In the genomic region with DNA sequence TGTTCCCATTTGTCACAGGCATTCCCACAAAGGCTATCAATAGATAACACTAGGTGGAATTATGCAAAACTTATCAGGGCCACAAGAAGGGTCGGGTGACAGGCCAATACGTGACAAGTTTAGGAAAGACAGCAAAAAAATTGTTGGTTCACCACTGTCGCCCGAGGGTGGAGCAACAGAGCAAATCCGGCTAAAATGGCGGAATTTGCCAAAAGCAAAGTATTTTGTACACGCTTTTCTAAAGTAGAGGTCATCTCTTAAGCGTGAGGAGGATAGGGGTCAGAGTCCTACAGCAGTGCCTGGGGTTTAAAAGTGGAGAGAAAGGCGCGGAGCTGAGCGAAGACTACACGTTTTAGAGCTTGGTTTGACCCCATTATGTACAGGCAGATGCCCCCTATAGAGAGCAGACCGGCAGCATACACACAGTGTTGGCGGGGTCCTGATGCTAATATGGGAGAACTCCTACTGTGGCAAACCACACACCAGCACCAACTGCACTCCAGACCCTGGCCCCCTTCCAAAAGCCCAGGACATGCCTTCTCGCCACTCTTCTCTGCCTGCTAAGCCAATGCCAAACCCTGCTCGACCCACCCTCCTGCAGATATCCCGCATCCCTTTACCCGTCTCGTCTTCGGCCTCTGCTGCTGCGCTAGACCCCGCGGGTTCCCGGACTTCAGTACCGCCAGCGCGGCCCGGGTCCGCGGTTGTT, we compare ENCODE assay signal across 8 cellular contexts. TPM values are rescaled to one million over a fixed set of nuclear protein-coding genes. Genes with fewer than 3 reads are reported as not detected.
DNase-seq lines count a peak whose midpoint lies in the region; ATAC-seq, FAIRE-seq and TF ChIP-seq lines count a peak whose summit lies in the region.

No MANE protein-coding gene starts in this region.

- H3K27ac ChIP-seq in PC-9 (peak overlapping the region; percentile 24; the same call in 1 of the 2 replicates), kidney (ENCODE audit: low read depth in 2 of 2, low read length in 2 of 2) (no peak overlapping the region)

- H3F3A ChIP-seq in PC-9 (ENCODE audit: insufficient read depth, low read depth) = peaks cover 15% of the 10 kb centered on the region

- CTCF ChIA-PET in PC-9 (lab: Charles Lee) = no interaction called here

- ATAC-seq in GM19438 (IDR thresholded peaks at IDR 0.05; ENCODE audit: low read depth, unreplicated experiment) (peak; percentile 43), HG03439 (IDR thresholded peaks at IDR 0.05; ENCODE audit: unreplicated experiment) (peak; percentile 39)
- peak; percentile 7 to 19 for ATAC-seq in stimulated activated naive B cell treated with anti-CD40 and anti-IgM and Interleukin-4, amounts not matched to agents 10 μg/mL and 1 μg/mL and 100 μg/mL, for 72 hours (replicated peaks)

- H3K4me1 Mint-ChIP-seq in brain = peaks cover 49% of the 10 kb centered on the region
- H3K4me1 Mint-ChIP-seq in stimulated activated naive B cell treated with anti-CD40 and anti-IgM and Interleukin-4, amounts not matched to agents 10 μg/mL and 1 μg/mL and 100 μg/mL, for 72 hours = peaks cover 5 to 10% of the 10 kb centered on the region in 2 donors

- H4K20me1 ChIP-seq in PC-9 (ENCODE audit: insufficient read depth) = peaks cover 3% of the 10 kb centered on the region; the same call in 1 of the 2 replicates

- H3K27ac Mint-ChIP-seq in brain = peak overlapping the region; percentile 77 to 95 (median 78)
- peak overlapping the region; percentile 92 for H3K27ac Mint-ChIP-seq in stimulated activated naive B cell treated with anti-CD40 and anti-IgM and Interleukin-4, amounts not matched to agents 10 μg/mL and 1 μg/mL and 100 μg/mL, for 72 hours

- POLR2A ChIA-PET in PC-9 (lab: Charles Lee; ENCODE audit: unreplicated experiment) = no interaction called here

- peak overlapping the region; percentile 95 for H2AFZ ChIP-seq in PC-9

- intact Hi-C loops in PC-9 (cut with micrococcal nuclease; ENCODE audit: unreplicated experiment) = loop anchor here (1.0 kb wide), 2 partner anchors 22 to 47 kb away; a partner anchor contains a TSS
- intact Hi-C loops in kidney (cut with DNase I) = no loop called here

- H3K9me3 Mint-ChIP-seq in brain = no peaks in the 10 kb centered on the region
- no peaks in the 10 kb centered on the region for H3K9me3 Mint-ChIP-seq in stimulated activated naive B cell treated with anti-CD40 and anti-IgM and Interleukin-4, amounts not matched to agents 10 μg/mL and 1 μg/mL and 100 μg/mL, for 72 hours

- no peaks in the 10 kb centered on the region for H3K27me3 ChIP-seq in PC-9 (ENCODE audit: insufficient read depth, low read depth)

- peaks cover 39% of the 10 kb centered on the region for H3K79me2 ChIP-seq in PC-9 (ENCODE audit: low read depth)

- peaks cover 33% of the 10 kb centered on the region for H3K36me3 ChIP-seq in PC-9 (ENCODE audit: low read depth)
- H3K36me3 ChIP-seq in kidney (ENCODE audit: control insufficient read depth in 1 of 2, insufficient read depth in 2 of 2, low read length in 2 of 2) = no peaks in the 10 kb centered on the region

- H3K4me3 ChIP-seq in PC-9 = peak overlapping the region; percentile 85
- peak overlapping the region; percentile 36 to 91 for H3K4me3 ChIP-seq in kidney (ENCODE audit: low read length in 2 of 2)

- FAIRE-seq in kidney (lab: Jason Lieb, UNC) = no peak

- DNase-seq in NCI-H2196 (lab: John Stamatoyannopoulos, UW; ENCODE audit: unreplicated experiment) (peak; percentile 0), NCI-H2196 treated with DMSO at 0.1 percent for 48 hours (lab: John Stamatoyannopoulos, UW; ENCODE audit: unreplicated experiment) (no peak), PC-9 (peak; percentile 32 to 60), kidney (no peak)
- no peak for DNase-seq in stimulated activated naive B cell treated with anti-CD40 and anti-IgM and Interleukin-4, amounts not matched to agents 10 μg/mL and 1 μg/mL and 100 μg/mL, for 72 hours

- TSS peak; percentile 52 for BruUV-seq in PC-9 (replicated peaks; lab: Mats Ljungman, UMichigan)

- TF ChIP-seq CTCF in PC-9 (conservative IDR thresholded peaks at IDR 0.05) (no peak), brain (conservative IDR thresholded peaks at IDR 0.05) (peak in 1 of 2 experiments; percentile 26), kidney (IDR thresholded peaks at IDR 0.05; ENCODE audit: borderline replicate concordance, extremely low read depth, insufficient read depth) (no peak)

- peak overlapping the region; percentile 88 to 97 (median 94) for H3K4me3 Mint-ChIP-seq in brain
- H3K4me3 Mint-ChIP-seq in stimulated activated naive B cell treated with anti-CD40 and anti-IgM and Interleukin-4, amounts not matched to agents 10 μg/mL and 1 μg/mL and 100 μg/mL, for 72 hours = peak overlapping the region; percentile 81 to 88

- peak overlapping the region; percentile 72 for H3K4me2 ChIP-seq in PC-9

- H3K27me3 Mint-ChIP-seq in brain = peaks cover 4% of the 10 kb centered on the region
- H3K27me3 Mint-ChIP-seq in stimulated activated naive B cell treated with anti-CD40 and anti-IgM and Interleukin-4, amounts not matched to agents 10 μg/mL and 1 μg/mL and 100 μg/mL, for 72 hours = no peaks in the 10 kb centered on the region

- no peaks in the 10 kb centered on the region for H3K9me2 ChIP-seq in PC-9 (ENCODE audit: insufficient read depth)

- H3K4me1 ChIP-seq in PC-9 (replicated peaks; ENCODE audit: insufficient read depth) (peaks cover 22% of the 10 kb centered on the region), kidney (ENCODE audit: control insufficient read depth in 1 of 2, insufficient read depth in 1 of 2, low read depth in 1 of 2, low read length in 2 of 2) (peaks cover 0 to 6% of the 10 kb centered on the region in 2 donors)

- H3K9ac ChIP-seq in kidney (ENCODE audit: low read length in 2 of 2) = no peak overlapping the region

- H3K9me3 ChIP-seq in PC-9 (ENCODE audit: insufficient read depth, low read depth) (no peaks in the 10 kb centered on the region), kidney (ENCODE audit: control insufficient read depth in 1 of 2, low read length in 2 of 2) (no peaks in the 10 kb centered on the region)

- H3K36me3 Mint-ChIP-seq in brain = peaks cover 15% of the 10 kb centered on the region
- H3K36me3 Mint-ChIP-seq in stimulated activated naive B cell treated with anti-CD40 and anti-IgM and Interleukin-4, amounts not matched to agents 10 μg/mL and 1 μg/mL and 100 μg/mL, for 72 hours = peaks cover 7 to 9% of the 10 kb centered on the region in 2 donors

RNA-seq across cellular contexts. Expression of a gene that starts 0.7 kb away (rescaled TPM):
- 61.9 and 70.7 TPM in 2 replicates for total RNA-seq in PC-9 (2021)
- 16.8 TPM for polyA plus RNA-seq in brain (ENCODE audit: insufficient read depth, low read depth, low replicate concordance)
- total RNA-seq in kidney = 1.4 TPM
- 0.71 TPM for polyA plus RNA-seq in kidney (ENCODE audit: insufficient read depth, low read depth, low replicate concordance)

RNA-seq across cellular contexts. Expression of a gene that starts 21.8 kb away (rescaled TPM):
- total RNA-seq in PC-9 (2021) (23.0 and 29.9 TPM in 2 replicates), kidney (17.6 TPM)
- polyA plus RNA-seq in brain (ENCODE audit: insufficient read depth, low read depth, low replicate concordance) (15.0 TPM), kidney (ENCODE audit: insufficient read depth, low read depth, low replicate concordance) (19.9 TPM)

RNA-seq across cellular contexts. Expression of a gene that starts 47.3 kb away (rescaled TPM):
- total RNA-seq in PC-9 (2021) (20.3 and 21.4 TPM in 2 replicates), kidney (14.5 TPM)
- polyA plus RNA-seq in brain (ENCODE audit: insufficient read depth, low read depth, low replicate concordance) (6.0 TPM), kidney (ENCODE audit: insufficient read depth, low read depth, low replicate concordance) (8.0 TPM)

RNA-seq across cellular contexts. Expression of a gene that starts 58.0 kb away (rescaled TPM):
- total RNA-seq in PC-9 (2021) (not detected in 2 replicates), kidney (not detected)
- polyA plus RNA-seq in brain (ENCODE audit: insufficient read depth, low read depth, low replicate concordance) (2.4 TPM), kidney (ENCODE audit: insufficient read depth, low read depth, low replicate concordance) (not detected)

Comparison
In these comparisons a context has a peak if more than half of its experiments do, and no peak if none do; other contexts are left out.
1. DNase-seq: peak in NCI-H2196 (single experiment) and PC-9 (2 of 2); none in NCI-H2196 treated with DMSO at 0.1 percent for 48 hours (single experiment), kidney (single experiment) and stimulated activated naive B cell treated with anti-CD40 and anti-IgM and Interleukin-4, amounts not matched to agents 10 μg/mL and 1 μg/mL and 100 μg/mL, for 72 hours (single experiment).
2. RNA of a gene that starts 0.7 kb away (total RNA-seq): 61.9 to 70.7 TPM in PC-9; 1.4 TPM in kidney (single experiment); every median in the first group is over 10 times any median in the second.
3. Peak in every context shown above with its lines, with median percentiles within 50 percentile points of each other: ATAC-seq.